1 cellular context compared by ENCODE assay signal in genomic region chr1:23577056-23577985, GRCh38.
A peak's percentile ranks its signal among the peaks of the same experiment; 100 is the strongest.
TF ChIP-seq lines count a peak whose summit lies in the region.

No MANE protein-coding gene starts in this region.

TF ChIP-seq in HepG2, 621 proteins besides CTCF, POLR2A, EP300 and RAD21 (continued from another document):
- peak; percentile 47 for TF ChIP-seq PAXIP1 (CRISPR knock-in tag; conservative IDR thresholded peaks at IDR 0.05)
- peak; percentile 30 for TF ChIP-seq ASH2L (IDR thresholded peaks at IDR 0.05; ENCODE audit: insufficient read length, low read depth, low read length)
- 0 out of 2 replicates have a peak, but pooled peaks have one; percentile 47 for TF ChIP-seq NCOR1 (IDR thresholded peaks at IDR 0.05; ENCODE audit: borderline replicate concordance, low read length)
- no peak for TF ChIP-seq POLR2AphosphoS5 (IDR thresholded peaks at IDR 0.05; ENCODE audit: low read depth, low read length)
- no peak for TF ChIP-seq ZNF879 (CRISPR knock-in tag; IDR thresholded peaks at IDR 0.05)
- no peak for TF ChIP-seq CBFB (CRISPR knock-in tag; IDR thresholded peaks at IDR 0.05)
- no peak for TF ChIP-seq CHD2 (IDR thresholded peaks at IDR 0.05; ENCODE audit: low read depth, low read length)
- TF ChIP-seq HNF4G (IDR thresholded peaks at IDR 0.05; ENCODE audit: borderline replicate concordance, low read depth, low read length) = peak; percentile 55; the same call in 1 of the 2 replicates
- no peak for TF ChIP-seq HNF4G (CRISPR knock-in tag; IDR thresholded peaks at IDR 0.05; ENCODE audit: borderline replicate concordance, low read depth)
- peak; percentile 58 for TF ChIP-seq ARID5B (CRISPR knock-in tag; IDR thresholded peaks at IDR 0.05)
- no peak for TF ChIP-seq ZNF614 (CRISPR knock-in tag; IDR thresholded peaks at IDR 0.05; ENCODE audit: borderline replicate concordance)
- TF ChIP-seq GTF2F1 (IDR thresholded peaks at IDR 0.05; ENCODE audit: low read length) = no peak
- peak; percentile 26; the same call in 1 of the 2 replicates for TF ChIP-seq SOX5 (CRISPR knock-in tag; IDR thresholded peaks at IDR 0.05; ENCODE audit: borderline replicate concordance)
- no peak for TF ChIP-seq CREB1 (IDR thresholded peaks at IDR 0.05)
- 0 out of 2 replicates have a peak, but pooled peaks have one; percentile 21 for TF ChIP-seq CREB1 (CRISPR knock-in tag; IDR thresholded peaks at IDR 0.05)
- no peak for TF ChIP-seq ZNF282 (IDR thresholded peaks at IDR 0.05; ENCODE audit: partially characterized antibody)
- no peak for TF ChIP-seq UBTF (CRISPR knock-in tag; IDR thresholded peaks at IDR 0.05)
- no peak for TF ChIP-seq HIVEP1 (CRISPR knock-in tag; IDR thresholded peaks at IDR 0.05)
- TF ChIP-seq NR2F1 (CRISPR knock-in tag; IDR thresholded peaks at IDR 0.05) = peak in 1 of 2 experiments; percentile 38; a peak in 1 of 4 replicates
- no peak for TF ChIP-seq SOX13 (IDR thresholded peaks at IDR 0.05)
- TF ChIP-seq SOX13 (CRISPR knock-in tag; conservative IDR thresholded peaks at IDR 0.05 in 1 of 2, IDR thresholded peaks at IDR 0.05 in 1 of 2) = no peak
- TF ChIP-seq JARID2 (CRISPR knock-in tag; IDR thresholded peaks at IDR 0.05; ENCODE audit: insufficient replicate concordance) = no peak
- peak; percentile 37; the same call in 1 of the 2 replicates for TF ChIP-seq HNF4A (CRISPR knock-in tag; IDR thresholded peaks at IDR 0.05)
- no peak for TF ChIP-seq ZBTB44 (CRISPR knock-in tag; IDR thresholded peaks at IDR 0.05)
- peak; percentile 37; the same call in 1 of the 2 replicates for TF ChIP-seq ZNF362 (CRISPR knock-in tag; IDR thresholded peaks at IDR 0.05; ENCODE audit: borderline replicate concordance)
- peak; percentile 85 for TF ChIP-seq TEAD3 (CRISPR knock-in tag; optimal IDR thresholded peaks at IDR 0.05; ENCODE audit: borderline replicate concordance)
- TF ChIP-seq PHF21A (CRISPR knock-in tag; IDR thresholded peaks at IDR 0.05) = 0 out of 2 replicates have a peak, but pooled peaks have one; percentile 23
- TF ChIP-seq ZNF580 (CRISPR knock-in tag; IDR thresholded peaks at IDR 0.05; ENCODE audit: borderline replicate concordance, low read depth) = no peak
- TF ChIP-seq TRIM22 (IDR thresholded peaks at IDR 0.05) = no peak
- TF ChIP-seq FOSL2 (CRISPR knock-in tag; IDR thresholded peaks at IDR 0.05) = peak; percentile 88
